Comparison of ENCODE assay signal across 1 cellular context in the genomic region with DNA sequence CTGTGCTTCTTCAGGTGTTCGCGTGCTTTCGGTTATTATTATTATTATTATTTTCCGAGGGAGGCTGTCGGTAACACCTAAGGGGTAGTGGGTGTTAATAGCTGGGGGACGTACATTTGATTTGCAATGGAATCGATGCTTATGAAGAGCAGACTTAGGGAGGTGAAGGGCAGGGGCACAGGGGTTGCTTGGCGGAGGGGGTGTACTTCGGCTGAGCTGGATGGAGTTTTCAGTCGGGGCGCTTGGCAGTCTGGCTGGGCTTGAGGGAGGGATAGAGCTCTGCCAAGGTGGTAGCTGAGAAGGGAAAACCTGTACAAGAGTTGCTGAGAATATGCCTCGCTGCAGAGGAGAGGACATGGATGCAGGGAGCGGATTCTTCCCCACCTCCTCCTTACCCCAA.
TF ChIP-seq lines count a peak whose summit lies in the region.

No MANE protein-coding gene starts in this region.

TF ChIP-seq in HepG2, 621 proteins besides CTCF, POLR2A, EP300 and RAD21 (continued from another document):
- TF ChIP-seq ZNF788 (CRISPR knock-in tag; IDR thresholded peaks at IDR 0.05; ENCODE audit: borderline replicate concordance) (no peak), SMAD1 (CRISPR knock-in tag; IDR thresholded peaks at IDR 0.05; ENCODE audit: borderline replicate concordance, low read depth) (no peak), TCF12 (IDR thresholded peaks at IDR 0.05) (no peak), TCF12 (CRISPR knock-in tag; IDR thresholded peaks at IDR 0.05) (no peak), NCOA2 (CRISPR knock-in tag; IDR thresholded peaks at IDR 0.05) (no peak), ZNF264 (CRISPR knock-in tag; IDR thresholded peaks at IDR 0.05) (no peak), HNF4A (CRISPR knock-in tag; IDR thresholded peaks at IDR 0.05) (no peak), ZFAT (CRISPR knock-in tag; conservative IDR thresholded peaks at IDR 0.05) (no peak), ZSCAN22 (CRISPR knock-in tag; IDR thresholded peaks at IDR 0.05) (no peak), STAT5B (CRISPR knock-in tag; IDR thresholded peaks at IDR 0.05) (no peak)
- TF ChIP-seq, protein P1, sequence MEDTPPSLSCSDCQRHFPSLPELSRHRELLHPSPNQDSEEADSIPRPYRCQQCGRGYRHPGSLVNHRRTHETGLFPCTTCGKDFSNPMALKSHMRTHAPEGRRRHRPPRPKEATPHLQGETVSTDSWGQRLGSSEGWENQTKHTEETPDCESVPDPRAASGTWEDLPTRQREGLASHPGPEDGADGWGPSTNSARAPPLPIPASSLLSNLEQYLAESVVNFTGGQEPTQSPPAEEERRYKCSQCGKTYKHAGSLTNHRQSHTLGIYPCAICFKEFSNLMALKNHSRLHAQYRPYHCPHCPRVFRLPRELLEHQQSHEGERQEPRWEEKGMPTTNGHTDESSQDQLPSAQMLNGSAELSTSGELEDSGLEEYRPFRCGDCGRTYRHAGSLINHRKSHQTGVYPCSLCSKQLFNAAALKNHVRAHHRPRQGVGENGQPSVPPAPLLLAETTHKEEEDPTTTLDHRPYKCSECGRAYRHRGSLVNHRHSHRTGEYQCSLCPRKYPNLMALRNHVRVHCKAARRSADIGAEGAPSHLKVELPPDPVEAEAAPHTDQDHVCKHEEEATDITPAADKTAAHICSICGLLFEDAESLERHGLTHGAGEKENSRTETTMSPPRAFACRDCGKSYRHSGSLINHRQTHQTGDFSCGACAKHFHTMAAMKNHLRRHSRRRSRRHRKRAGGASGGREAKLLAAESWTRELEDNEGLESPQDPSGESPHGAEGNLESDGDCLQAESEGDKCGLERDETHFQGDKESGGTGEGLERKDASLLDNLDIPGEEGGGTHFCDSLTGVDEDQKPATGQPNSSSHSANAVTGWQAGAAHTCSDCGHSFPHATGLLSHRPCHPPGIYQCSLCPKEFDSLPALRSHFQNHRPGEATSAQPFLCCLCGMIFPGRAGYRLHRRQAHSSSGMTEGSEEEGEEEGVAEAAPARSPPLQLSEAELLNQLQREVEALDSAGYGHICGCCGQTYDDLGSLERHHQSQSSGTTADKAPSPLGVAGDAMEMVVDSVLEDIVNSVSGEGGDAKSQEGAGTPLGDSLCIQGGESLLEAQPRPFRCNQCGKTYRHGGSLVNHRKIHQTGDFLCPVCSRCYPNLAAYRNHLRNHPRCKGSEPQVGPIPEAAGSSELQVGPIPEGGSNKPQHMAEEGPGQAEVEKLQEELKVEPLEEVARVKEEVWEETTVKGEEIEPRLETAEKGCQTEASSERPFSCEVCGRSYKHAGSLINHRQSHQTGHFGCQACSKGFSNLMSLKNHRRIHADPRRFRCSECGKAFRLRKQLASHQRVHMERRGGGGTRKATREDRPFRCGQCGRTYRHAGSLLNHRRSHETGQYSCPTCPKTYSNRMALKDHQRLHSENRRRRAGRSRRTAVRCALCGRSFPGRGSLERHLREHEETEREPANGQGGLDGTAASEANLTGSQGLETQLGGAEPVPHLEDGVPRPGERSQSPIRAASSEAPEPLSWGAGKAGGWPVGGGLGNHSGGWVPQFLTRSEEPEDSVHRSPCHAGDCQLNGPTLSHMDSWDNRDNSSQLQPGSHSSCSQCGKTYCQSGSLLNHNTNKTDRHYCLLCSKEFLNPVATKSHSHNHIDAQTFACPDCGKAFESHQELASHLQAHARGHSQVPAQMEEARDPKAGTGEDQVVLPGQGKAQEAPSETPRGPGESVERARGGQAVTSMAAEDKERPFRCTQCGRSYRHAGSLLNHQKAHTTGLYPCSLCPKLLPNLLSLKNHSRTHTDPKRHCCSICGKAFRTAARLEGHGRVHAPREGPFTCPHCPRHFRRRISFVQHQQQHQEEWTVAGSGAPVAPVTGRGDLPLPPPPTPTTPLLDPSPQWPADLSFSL (CRISPR knock-in tag; IDR thresholded peaks at IDR 0.05): no peak
- TF ChIP-seq, protein P2, sequence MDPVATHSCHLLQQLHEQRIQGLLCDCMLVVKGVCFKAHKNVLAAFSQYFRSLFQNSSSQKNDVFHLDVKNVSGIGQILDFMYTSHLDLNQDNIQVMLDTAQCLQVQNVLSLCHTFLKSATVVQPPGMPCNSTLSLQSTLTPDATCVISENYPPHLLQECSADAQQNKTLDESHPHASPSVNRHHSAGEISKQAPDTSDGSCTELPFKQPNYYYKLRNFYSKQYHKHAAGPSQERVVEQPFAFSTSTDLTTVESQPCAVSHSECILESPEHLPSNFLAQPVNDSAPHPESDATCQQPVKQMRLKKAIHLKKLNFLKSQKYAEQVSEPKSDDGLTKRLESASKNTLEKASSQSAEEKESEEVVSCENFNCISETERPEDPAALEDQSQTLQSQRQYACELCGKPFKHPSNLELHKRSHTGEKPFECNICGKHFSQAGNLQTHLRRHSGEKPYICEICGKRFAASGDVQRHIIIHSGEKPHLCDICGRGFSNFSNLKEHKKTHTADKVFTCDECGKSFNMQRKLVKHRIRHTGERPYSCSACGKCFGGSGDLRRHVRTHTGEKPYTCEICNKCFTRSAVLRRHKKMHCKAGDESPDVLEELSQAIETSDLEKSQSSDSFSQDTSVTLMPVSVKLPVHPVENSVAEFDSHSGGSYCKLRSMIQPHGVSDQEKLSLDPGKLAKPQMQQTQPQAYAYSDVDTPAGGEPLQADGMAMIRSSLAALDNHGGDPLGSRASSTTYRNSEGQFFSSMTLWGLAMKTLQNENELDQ (CRISPR knock-in tag; IDR thresholded peaks at IDR 0.05; ENCODE audit: borderline replicate concordance): no peak
- TF ChIP-seq, protein P3, sequence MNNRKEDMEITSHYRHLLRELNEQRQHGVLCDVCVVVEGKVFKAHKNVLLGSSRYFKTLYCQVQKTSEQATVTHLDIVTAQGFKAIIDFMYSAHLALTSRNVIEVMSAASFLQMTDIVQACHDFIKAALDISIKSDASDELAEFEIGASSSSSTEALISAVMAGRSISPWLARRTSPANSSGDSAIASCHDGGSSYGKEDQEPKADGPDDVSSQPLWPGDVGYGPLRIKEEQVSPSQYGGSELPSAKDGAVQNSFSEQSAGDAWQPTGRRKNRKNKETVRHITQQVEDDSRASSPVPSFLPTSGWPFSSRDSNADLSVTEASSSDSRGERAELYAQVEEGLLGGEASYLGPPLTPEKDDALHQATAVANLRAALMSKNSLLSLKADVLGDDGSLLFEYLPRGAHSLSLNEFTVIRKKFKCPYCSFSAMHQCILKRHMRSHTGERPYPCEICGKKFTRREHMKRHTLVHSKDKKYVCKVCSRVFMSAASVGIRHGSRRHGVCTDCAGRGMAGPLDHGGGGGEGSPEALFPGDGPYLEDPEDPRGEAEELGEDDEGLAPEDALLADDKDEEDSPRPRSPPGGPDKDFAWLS (CRISPR knock-in tag; IDR thresholded peaks at IDR 0.05; ENCODE audit: borderline replicate concordance): no peak
